1 cellular context compared by ENCODE assay signal in genomic region chrX:119684312-119684711, GRCh38.
A peak's percentile ranks its signal among the peaks of the same experiment; 100 is the strongest.
TF ChIP-seq lines count a peak whose summit lies in the region.

No MANE protein-coding gene starts in this region.

TF ChIP-seq in K562, 482 proteins besides CTCF, POLR2A, EP300 and RAD21:
- TF ChIP-seq CREM (IDR thresholded peaks at IDR 0.05; ENCODE audit: low read depth) (peak; percentile 26; the same call in 1 of the 2 replicates), ZNF384 (IDR thresholded peaks at IDR 0.05; ENCODE audit: low read depth, low read length) (peak; percentile 82), ZNF239 (CRISPR knock-in tag; IDR thresholded peaks at IDR 0.05) (peak; percentile 59; the same call in 1 of the 2 replicates)
TF ChIP-seq in K562: peak in this region for 3; not testable (repeated sequence) for 479.
